ENCODE assay signal across 21 cellular contexts in the genomic region with DNA sequence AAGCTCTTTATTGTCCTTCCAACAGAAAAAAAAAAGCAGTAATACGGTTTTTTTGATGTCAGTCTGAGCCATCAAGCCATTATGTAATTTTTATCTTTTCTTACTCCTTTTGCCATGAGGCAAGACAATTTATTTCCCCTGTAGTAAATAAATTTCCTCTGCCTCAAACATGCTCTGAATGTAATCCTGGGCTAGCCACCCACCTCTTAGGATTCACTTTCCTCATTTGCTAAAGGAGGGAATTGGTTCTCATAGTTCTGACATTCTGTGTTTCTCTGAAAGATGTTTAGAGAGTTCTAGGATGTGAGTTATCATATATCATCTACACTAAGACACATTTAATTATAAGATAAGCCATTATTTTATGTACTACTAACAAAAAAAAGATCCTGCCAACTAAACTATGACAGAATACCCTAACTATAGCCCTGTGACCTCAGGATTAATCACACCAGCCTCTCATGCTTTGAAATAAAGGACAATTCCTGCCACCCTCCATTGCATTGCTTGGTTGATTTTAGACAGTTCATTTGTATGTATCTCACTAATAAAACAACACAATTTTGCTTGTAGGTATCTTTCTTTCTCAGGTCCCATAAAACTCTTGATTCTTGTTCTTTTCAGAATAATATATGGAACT. TPM values are rescaled to one million over a fixed set of nuclear protein-coding genes. Genes with fewer than 3 reads are reported as not detected.
A peak's percentile ranks its signal among the peaks of the same experiment; 100 is the strongest.
DNase-seq lines count a peak whose midpoint lies in the region; ATAC-seq, FAIRE-seq and TF ChIP-seq lines count a peak whose summit lies in the region.
"Had no signal": no experiment of that assay in that cellular context is flagged by ENCODE, and none has a peak within 500 bp of the region (broad histone marks: within the 10 kb centered on the region; RNA-seq: fewer than 3 reads in every experiment).

No MANE protein-coding gene starts in this region.

- H3K27ac ChIP-seq in PC-3 (ENCODE audit: low read length) = no peak overlapping the region
- H3K27ac ChIP-seq: Peyer's patch, SJSA1 had no signal

- H3K36me3 Mint-ChIP-seq in activated T-helper 17 cell treated with anti-CD3 and anti-CD28 coated beads, Interleukin-2, amount 50 U/mL, for 72 hours (ENCODE audit: low read depth) = no peaks in the 10 kb centered on the region
- H3K36me3 Mint-ChIP-seq: CD4-positive, CD25-positive, alpha-beta regulatory T cell had no signal

- no peak overlapping the region for H3K4me2 ChIP-seq in PC-3 (ENCODE audit: low read length)

- no peaks in the 10 kb centered on the region for H3K36me3 ChIP-seq in PC-3 (ENCODE audit: low read depth, low read length)
- H3K36me3 ChIP-seq: HAP-1, Peyer's patch, SJSA1 had no signal

- no peaks in the 10 kb centered on the region for H4K20me1 ChIP-seq in PC-3 (ENCODE audit: low read length)

- POLR2A ChIA-PET in PC-3 (lab: Charles Lee; ENCODE audit: unreplicated experiment) = interaction anchor here (0.7 kb wide), 1 partner anchor 78 kb away, joined by 5 read pairs; no protein-coding TSS in a partner anchor

- H3K4me1 Mint-ChIP-seq in activated T-helper 17 cell treated with anti-CD3 and anti-CD28 coated beads, Interleukin-2, amount 50 U/mL, for 72 hours = no peaks in the 10 kb centered on the region

- CTCF ChIA-PET in PC-3 (lab: Charles Lee) = no interaction called here

- H3K9ac ChIP-seq in PC-3 (ENCODE audit: low read length) = no peak overlapping the region

- ATAC-seq in PC-3 (no peak), left colon (no peak)
- ATAC-seq in activated T-helper 17 cell treated with anti-CD3 and anti-CD28 coated beads, Interleukin-2, amount 50 U/mL, for 72 hours (replicated peaks) = peak; percentile 56
- ATAC-seq: Right ventricle myocardium inferior had no signal

- H3K9me3 Mint-ChIP-seq in activated T-helper 17 cell treated with anti-CD3 and anti-CD28 coated beads, Interleukin-2, amount 50 U/mL, for 72 hours = no peaks in the 10 kb centered on the region
- H3K9me3 Mint-ChIP-seq: CD4-positive, CD25-positive, alpha-beta regulatory T cell had no signal

- FAIRE-seq in H54 (lab: Jason Lieb, UNC) = peak; percentile 41
- FAIRE-seq: HTR-8/SVneo had no signal

- H2AFZ ChIP-seq in PC-3 (ENCODE audit: low read length) = no peak overlapping the region

- H3K27me3 Mint-ChIP-seq in activated T-helper 17 cell treated with anti-CD3 and anti-CD28 coated beads, Interleukin-2, amount 50 U/mL, for 72 hours = no peaks in the 10 kb centered on the region
- H3K27me3 Mint-ChIP-seq: CD4-positive, CD25-positive, alpha-beta regulatory T cell had no signal

- no TSS peak for BruUV-seq in PC-3 (replicated peaks; lab: Mats Ljungman, UMichigan)

- no peak for DNase-seq in H54 (ENCODE audit: insufficient read length, low spot score)
- peak; percentile 9 for DNase-seq in PC-3
- peak; percentile 37 for DNase-seq in myocyte (ENCODE audit: low read depth)
- no peak for DNase-seq in DMS153 treated with DMSO at 0.1 percent for 48 hours (lab: John Stamatoyannopoulos, UW; ENCODE audit: unreplicated experiment)
- DNase-seq in stimulated activated CD4-positive, alpha-beta T cell treated with anti-CD3 and anti-CD28 coated beads, Interleukin-4, amount 100 ng/mL, for 1 hour = no peak
- DNase-seq in left colon = no peak
- DNase-seq in NOMO-1 (lab: John Stamatoyannopoulos, UW; ENCODE audit: unreplicated experiment in 2 of 2) = no peak
- DNase-seq: CD4-positive, CD25-positive, alpha-beta regulatory T cell; DMS79; KG1; NCI-H1092 treated with DMSO at 0.1 percent for 48 hours; NCI-H1436 treated with DMSO at 0.1 percent for 48 hours; NCI-H1930; NCI-H510A; NK-92 treated with Interleukin-12 subunit alpha and Interleukin-12 subunit beta, amount 100 ng/mL, for 24 hours; Peyer's patch had no signal

- no peaks in the 10 kb centered on the region for H3K4me1 ChIP-seq in PC-3 (ENCODE audit: insufficient read depth, low read length)
- H3K4me1 ChIP-seq: HAP-1, SJSA1 had no signal

- no peak overlapping the region for H3K27ac Mint-ChIP-seq in activated T-helper 17 cell treated with anti-CD3 and anti-CD28 coated beads, Interleukin-2, amount 50 U/mL, for 72 hours
- H3K27ac Mint-ChIP-seq: CD4-positive, CD25-positive, alpha-beta regulatory T cell had no signal

- no peaks in the 10 kb centered on the region for H3F3A ChIP-seq in PC-3 (ENCODE audit: low read length, unreplicated experiment)

- intact Hi-C loops in PC-3 (cut with micrococcal nuclease) (no loop called here), left colon (cut with DNase I, micrococcal nuclease) (no loop called here)

- TF ChIP-seq CTCF in PC-3 (conservative IDR thresholded peaks at IDR 0.05; ENCODE audit: low read depth, low read length) = no peak

- no peaks in the 10 kb centered on the region for H3K79me2 ChIP-seq in PC-3 (ENCODE audit: low read length)

- H3K27me3 ChIP-seq in PC-3 (ENCODE audit: low read length) = no peaks in the 10 kb centered on the region
- H3K27me3 ChIP-seq: Peyer's patch, SJSA1 had no signal

- no peaks in the 10 kb centered on the region for H3K9me2 ChIP-seq in PC-3 (replicated peaks; ENCODE audit: low read length)

- no peak for TF ChIP-seq POLR2A in H54 (IDR thresholded peaks at IDR 0.05; ENCODE audit: low read depth, low read length)

- H3K9me3 ChIP-seq in PC-3 (ENCODE audit: low read length) = no peaks in the 10 kb centered on the region
- H3K9me3 ChIP-seq: HAP-1, Peyer's patch, SJSA1 had no signal

- no peak overlapping the region for H3K4me3 ChIP-seq in PC-3 (ENCODE audit: low read length)
- H3K4me3 ChIP-seq: HAP-1, Peyer's patch, SJSA1 had no signal

- no peak overlapping the region for H3K4me3 Mint-ChIP-seq in activated T-helper 17 cell treated with anti-CD3 and anti-CD28 coated beads, Interleukin-2, amount 50 U/mL, for 72 hours
- H3K4me3 Mint-ChIP-seq: CD4-positive, CD25-positive, alpha-beta regulatory T cell had no signal

RNA-seq across cellular contexts. Expression of a gene that starts 34.0 kb away (rescaled TPM):
- 19.0 TPM in 2 replicates for total RNA-seq in PC-3 (2014; rRNA removed)
- 100 to 1,000 TPM; 155 to 209 TPM for total RNA-seq in activated T-helper 17 cell treated with anti-CD3 and anti-CD28 coated beads, Interleukin-2, amount 50 U/mL, for 72 hours
- total RNA-seq in myocyte = 19.2 and 23.8 TPM in 2 replicates
- polyA plus RNA-seq in myocyte (2012) = 34.7 TPM
- 100 to 1,000 TPM in 1 of 2 donors, 10 to 100 TPM in 1; 82.3 to 113 TPM for total RNA-seq in left colon

Comparison
In these comparisons a context has a peak if more than half of its experiments do, and no peak if none do; other contexts are left out.
1. DNase-seq: peak in PC-3 (single experiment) and myocyte (single experiment); none in H54 (single experiment), DMS153 treated with DMSO at 0.1 percent for 48 hours (single experiment), stimulated activated CD4-positive, alpha-beta T cell treated with anti-CD3 and anti-CD28 coated beads, Interleukin-4, amount 100 ng/mL, for 1 hour (single experiment), left colon (0 of 2) and NOMO-1 (0 of 2).